2 cellular contexts compared by ENCODE assay signal in the genomic region with DNA sequence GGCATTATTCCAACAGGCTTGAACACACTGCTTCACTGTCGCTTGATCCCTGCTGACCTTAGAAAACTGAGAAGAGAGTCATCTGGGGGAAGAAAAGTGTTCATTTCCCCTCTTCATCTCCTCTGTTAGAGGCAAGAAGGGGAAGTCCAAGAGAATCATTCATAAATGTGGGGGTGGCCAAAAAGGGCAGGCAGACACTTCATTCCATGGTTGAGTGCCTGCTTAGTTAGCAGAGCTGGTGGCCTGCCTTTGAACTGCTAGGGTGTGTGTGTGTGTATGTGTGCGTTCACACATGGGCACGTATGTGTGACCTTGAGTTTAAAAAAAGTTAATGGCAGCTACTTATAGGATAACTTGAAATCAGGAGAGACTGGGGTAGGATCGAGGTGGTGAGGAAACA.
TF ChIP-seq lines count a peak whose summit lies in the region.

No MANE protein-coding gene starts in this region.

TF ChIP-seq in GM12891, 5 proteins besides CTCF, POLR2A, EP300 and RAD21 (continued from another document):
- TF ChIP-seq PAX5 (IDR thresholded peaks at IDR 0.05; ENCODE audit: insufficient read depth, low read length, severe bottlenecking) (peak; percentile 88), POU2F2 (IDR thresholded peaks at IDR 0.05; ENCODE audit: low read depth, low read length) (no peak), TAF1 (IDR thresholded peaks at IDR 0.05; ENCODE audit: low read depth, low read length) (no peak)

TF ChIP-seq in GM12878, 131 proteins besides CTCF, POLR2A, EP300 and RAD21 (continued from another document):
- TF ChIP-seq, protein P1, sequence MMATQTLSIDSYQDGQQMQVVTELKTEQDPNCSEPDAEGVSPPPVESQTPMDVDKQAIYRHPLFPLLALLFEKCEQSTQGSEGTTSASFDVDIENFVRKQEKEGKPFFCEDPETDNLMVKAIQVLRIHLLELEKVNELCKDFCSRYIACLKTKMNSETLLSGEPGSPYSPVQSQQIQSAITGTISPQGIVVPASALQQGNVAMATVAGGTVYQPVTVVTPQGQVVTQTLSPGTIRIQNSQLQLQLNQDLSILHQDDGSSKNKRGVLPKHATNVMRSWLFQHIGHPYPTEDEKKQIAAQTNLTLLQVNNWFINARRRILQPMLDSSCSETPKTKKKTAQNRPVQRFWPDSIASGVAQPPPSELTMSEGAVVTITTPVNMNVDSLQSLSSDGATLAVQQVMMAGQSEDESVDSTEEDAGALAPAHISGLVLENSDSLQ (IDR thresholded peaks at IDR 0.05), result peak; percentile 76
- TF ChIP-seq POLR2AphosphoS5 (IDR thresholded peaks at IDR 0.05; ENCODE audit: low read length), result no peak
- TF ChIP-seq PAX8 (IDR thresholded peaks at IDR 0.05), result peak; percentile 71; the same call in 1 of the 2 replicates
- TF ChIP-seq NFIC (IDR thresholded peaks at IDR 0.05; ENCODE audit: low read depth, low read length), result peak; percentile 47; the same call in 1 of the 2 replicates
- 0 out of 2 replicates have a peak, but pooled peaks have one; percentile 39 for TF ChIP-seq NR2C1 (IDR thresholded peaks at IDR 0.05)
- peak; percentile 85 for TF ChIP-seq ATF7 (IDR thresholded peaks at IDR 0.05; ENCODE audit: low read depth)
- peak; percentile 70 for TF ChIP-seq RELA (IDR thresholded peaks at IDR 0.05; ENCODE audit: borderline replicate concordance, partially characterized antibody)
- TF ChIP-seq MEF2B (IDR thresholded peaks at IDR 0.05; ENCODE audit: partially characterized antibody, poor library complexity, severe bottlenecking), result peak; percentile 52
- TF ChIP-seq BHLHE40 (IDR thresholded peaks at IDR 0.05; ENCODE audit: borderline replicate concordance in 1 of 2, low read depth in 2 of 2, low read length in 1 of 2), result peak in 1 of 2 experiments; percentile 80; a peak in 2 of 4 replicates
- peak; percentile 93 for TF ChIP-seq NBN (IDR thresholded peaks at IDR 0.05)
- TF ChIP-seq EZH2 (IDR thresholded peaks at IDR 0.05; ENCODE audit: borderline replicate concordance, control insufficient read depth, low read depth, low read length), result no peak
- no peak for TF ChIP-seq SUZ12 (IDR thresholded peaks at IDR 0.05; ENCODE audit: unreplicated experiment)
- TF ChIP-seq, protein P2, sequence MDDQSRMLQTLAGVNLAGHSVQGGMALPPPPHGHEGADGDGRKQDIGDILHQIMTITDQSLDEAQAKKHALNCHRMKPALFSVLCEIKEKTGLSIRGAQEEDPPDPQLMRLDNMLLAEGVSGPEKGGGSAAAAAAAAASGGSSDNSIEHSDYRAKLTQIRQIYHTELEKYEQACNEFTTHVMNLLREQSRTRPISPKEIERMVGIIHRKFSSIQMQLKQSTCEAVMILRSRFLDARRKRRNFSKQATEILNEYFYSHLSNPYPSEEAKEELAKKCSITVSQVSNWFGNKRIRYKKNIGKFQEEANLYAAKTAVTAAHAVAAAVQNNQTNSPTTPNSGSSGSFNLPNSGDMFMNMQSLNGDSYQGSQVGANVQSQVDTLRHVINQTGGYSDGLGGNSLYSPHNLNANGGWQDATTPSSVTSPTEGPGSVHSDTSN (IDR thresholded peaks at IDR 0.05; ENCODE audit: insufficient replicate concordance, low read depth, low read length), result peak; percentile 36
- TF ChIP-seq GATAD2B (conservative IDR thresholded peaks at IDR 0.05; ENCODE audit: low read depth), result peak; percentile 58; the same call in 1 of the 2 replicates
- peak; percentile 58; the same call in 1 of the 2 replicates for TF ChIP-seq CREM (IDR thresholded peaks at IDR 0.05; ENCODE audit: low read depth)
- TF ChIP-seq ZNF622 (IDR thresholded peaks at IDR 0.05), result no peak
- peak; percentile 67; the same call in 1 of the 2 replicates for TF ChIP-seq ZNF217 (IDR thresholded peaks at IDR 0.05)
- TF ChIP-seq EGR1 (IDR thresholded peaks at IDR 0.05; ENCODE audit: borderline replicate concordance in 1 of 2, low read depth in 2 of 2, low read length in 2 of 2), result peak in 1 of 2 experiments; percentile 21; a peak in 1 of 3 replicates
- TF ChIP-seq, protein P3, sequence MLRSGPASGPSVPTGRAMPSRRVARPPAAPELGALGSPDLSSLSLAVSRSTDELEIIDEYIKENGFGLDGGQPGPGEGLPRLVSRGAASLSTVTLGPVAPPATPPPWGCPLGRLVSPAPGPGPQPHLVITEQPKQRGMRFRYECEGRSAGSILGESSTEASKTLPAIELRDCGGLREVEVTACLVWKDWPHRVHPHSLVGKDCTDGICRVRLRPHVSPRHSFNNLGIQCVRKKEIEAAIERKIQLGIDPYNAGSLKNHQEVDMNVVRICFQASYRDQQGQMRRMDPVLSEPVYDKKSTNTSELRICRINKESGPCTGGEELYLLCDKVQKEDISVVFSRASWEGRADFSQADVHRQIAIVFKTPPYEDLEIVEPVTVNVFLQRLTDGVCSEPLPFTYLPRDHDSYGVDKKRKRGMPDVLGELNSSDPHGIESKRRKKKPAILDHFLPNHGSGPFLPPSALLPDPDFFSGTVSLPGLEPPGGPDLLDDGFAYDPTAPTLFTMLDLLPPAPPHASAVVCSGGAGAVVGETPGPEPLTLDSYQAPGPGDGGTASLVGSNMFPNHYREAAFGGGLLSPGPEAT (IDR thresholded peaks at IDR 0.05; ENCODE audit: low read depth), result peak; percentile 59; the same call in 1 of the 2 replicates
- no peak; the same call in 1 of the 2 replicates for TF ChIP-seq WRNIP1 (IDR thresholded peaks at IDR 0.05; ENCODE audit: borderline replicate concordance, low read depth, low read length)
- TF ChIP-seq NR2F1 (conservative IDR thresholded peaks at IDR 0.05), result peak; percentile 92
- TF ChIP-seq PAX5 (IDR thresholded peaks at IDR 0.05; ENCODE audit: borderline replicate concordance, low read depth, low read length), result peak; percentile 92
- peak; percentile 32; the same call in 1 of the 2 replicates for TF ChIP-seq BCL11A (IDR thresholded peaks at IDR 0.05; ENCODE audit: low read depth, low read length)
- TF ChIP-seq SPI1 (IDR thresholded peaks at IDR 0.05; ENCODE audit: borderline replicate concordance, insufficient read depth, low read depth, low read length), result peak; percentile 71; the same call in 1 of the 2 replicates
- TF ChIP-seq RUNX3 (IDR thresholded peaks at IDR 0.05; ENCODE audit: low read length), result peak; percentile 42; the same call in 1 of the 2 replicates
- TF ChIP-seq, protein P4, sequence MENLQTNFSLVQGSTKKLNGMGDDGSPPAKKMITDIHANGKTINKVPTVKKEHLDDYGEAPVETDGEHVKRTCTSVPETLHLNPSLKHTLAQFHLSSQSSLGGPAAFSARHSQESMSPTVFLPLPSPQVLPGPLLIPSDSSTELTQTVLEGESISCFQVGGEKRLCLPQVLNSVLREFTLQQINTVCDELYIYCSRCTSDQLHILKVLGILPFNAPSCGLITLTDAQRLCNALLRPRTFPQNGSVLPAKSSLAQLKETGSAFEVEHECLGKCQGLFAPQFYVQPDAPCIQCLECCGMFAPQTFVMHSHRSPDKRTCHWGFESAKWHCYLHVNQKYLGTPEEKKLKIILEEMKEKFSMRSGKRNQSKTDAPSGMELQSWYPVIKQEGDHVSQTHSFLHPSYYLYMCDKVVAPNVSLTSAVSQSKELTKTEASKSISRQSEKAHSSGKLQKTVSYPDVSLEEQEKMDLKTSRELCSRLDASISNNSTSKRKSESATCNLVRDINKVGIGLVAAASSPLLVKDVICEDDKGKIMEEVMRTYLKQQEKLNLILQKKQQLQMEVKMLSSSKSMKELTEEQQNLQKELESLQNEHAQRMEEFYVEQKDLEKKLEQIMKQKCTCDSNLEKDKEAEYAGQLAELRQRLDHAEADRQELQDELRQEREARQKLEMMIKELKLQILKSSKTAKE (IDR thresholded peaks at IDR 0.05; ENCODE audit: low read depth, poor library complexity, severe bottlenecking), result peak; percentile 89
- peak; percentile 42; the same call in 1 of the 2 replicates for TF ChIP-seq LARP7 (IDR thresholded peaks at IDR 0.05)
- TF ChIP-seq MTA2 (IDR thresholded peaks at IDR 0.05; ENCODE audit: low read depth), result peak; percentile 93
- no peak for TF ChIP-seq HCFC1 (IDR thresholded peaks at IDR 0.05; ENCODE audit: low read length)
- peak; percentile 83 to 88 for TF ChIP-seq IKZF2 (IDR thresholded peaks at IDR 0.05)
- peak; percentile 91; the same call in 1 of the 2 replicates for TF ChIP-seq ESRRA (IDR thresholded peaks at IDR 0.05; ENCODE audit: low read length)
- TF ChIP-seq DPF2 (IDR thresholded peaks at IDR 0.05), result peak; percentile 93
- no peak for TF ChIP-seq CBFB (IDR thresholded peaks at IDR 0.05; ENCODE audit: low read depth)
- TF ChIP-seq, protein P5, sequence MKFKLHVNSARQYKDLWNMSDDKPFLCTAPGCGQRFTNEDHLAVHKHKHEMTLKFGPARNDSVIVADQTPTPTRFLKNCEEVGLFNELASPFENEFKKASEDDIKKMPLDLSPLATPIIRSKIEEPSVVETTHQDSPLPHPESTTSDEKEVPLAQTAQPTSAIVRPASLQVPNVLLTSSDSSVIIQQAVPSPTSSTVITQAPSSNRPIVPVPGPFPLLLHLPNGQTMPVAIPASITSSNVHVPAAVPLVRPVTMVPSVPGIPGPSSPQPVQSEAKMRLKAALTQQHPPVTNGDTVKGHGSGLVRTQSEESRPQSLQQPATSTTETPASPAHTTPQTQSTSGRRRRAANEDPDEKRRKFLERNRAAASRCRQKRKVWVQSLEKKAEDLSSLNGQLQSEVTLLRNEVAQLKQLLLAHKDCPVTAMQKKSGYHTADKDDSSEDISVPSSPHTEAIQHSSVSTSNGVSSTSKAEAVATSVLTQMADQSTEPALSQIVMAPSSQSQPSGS (IDR thresholded peaks at IDR 0.05; ENCODE audit: low read length), result peak; percentile 55
- peak; percentile 66 for TF ChIP-seq TCF7 (IDR thresholded peaks at IDR 0.05; ENCODE audit: borderline replicate concordance)
- peak; percentile 86 for TF ChIP-seq IKZF1 (conservative IDR thresholded peaks at IDR 0.05)
- TF ChIP-seq CBX3 (IDR thresholded peaks at IDR 0.05; ENCODE audit: borderline replicate concordance, low read depth), result no peak
- peak; percentile 74 for TF ChIP-seq BMI1 (IDR thresholded peaks at IDR 0.05; ENCODE audit: borderline replicate concordance)
TF ChIP-seq in GM12878: peak in this region for 31.
